ENCODE assay signal across 1 cellular context in genomic region chr17:56913867-56914640, GRCh38.
TF ChIP-seq lines count a peak whose summit lies in the region.

A gene with protein sequence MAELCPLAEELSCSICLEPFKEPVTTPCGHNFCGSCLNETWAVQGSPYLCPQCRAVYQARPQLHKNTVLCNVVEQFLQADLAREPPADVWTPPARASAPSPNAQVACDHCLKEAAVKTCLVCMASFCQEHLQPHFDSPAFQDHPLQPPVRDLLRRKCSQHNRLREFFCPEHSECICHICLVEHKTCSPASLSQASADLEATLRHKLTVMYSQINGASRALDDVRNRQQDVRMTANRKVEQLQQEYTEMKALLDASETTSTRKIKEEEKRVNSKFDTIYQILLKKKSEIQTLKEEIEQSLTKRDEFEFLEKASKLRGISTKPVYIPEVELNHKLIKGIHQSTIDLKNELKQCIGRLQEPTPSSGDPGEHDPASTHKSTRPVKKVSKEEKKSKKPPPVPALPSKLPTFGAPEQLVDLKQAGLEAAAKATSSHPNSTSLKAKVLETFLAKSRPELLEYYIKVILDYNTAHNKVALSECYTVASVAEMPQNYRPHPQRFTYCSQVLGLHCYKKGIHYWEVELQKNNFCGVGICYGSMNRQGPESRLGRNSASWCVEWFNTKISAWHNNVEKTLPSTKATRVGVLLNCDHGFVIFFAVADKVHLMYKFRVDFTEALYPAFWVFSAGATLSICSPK (minus strand): TSS chr17:56914049. CDS start chr17:56913988, 61 bp downstream.

TF ChIP-seq in K562, 482 proteins besides CTCF, POLR2A, EP300 and RAD21 (continued from another document and continues in another):
- no peak for TF ChIP-seq HNRNPH1 (optimal IDR thresholded peaks at IDR 0.05; ENCODE audit: low read depth, low read length)
- TF ChIP-seq BRD9 (IDR thresholded peaks at IDR 0.05; ENCODE audit: low read depth, partially characterized antibody): no peak
- no peak; the same call in 1 of the 2 replicates for TF ChIP-seq ZNF239 (CRISPR knock-in tag; IDR thresholded peaks at IDR 0.05)
- TF ChIP-seq TARDBP (IDR thresholded peaks at IDR 0.05): no peak
- peak; percentile 58; the same call in 1 of the 2 replicates for TF ChIP-seq XRCC5 (IDR thresholded peaks at IDR 0.05; ENCODE audit: low read depth, low read length)
- TF ChIP-seq ZNF174 (CRISPR knock-in tag; IDR thresholded peaks at IDR 0.05): no peak
- no peak for TF ChIP-seq PHTF2 (CRISPR knock-in tag; IDR thresholded peaks at IDR 0.05)
- TF ChIP-seq MAZ (CRISPR knock-in tag; conservative IDR thresholded peaks at IDR 0.05 in 1 of 2, IDR thresholded peaks at IDR 0.05 in 1 of 2): peak; percentile 86 to 93
- no peak for TF ChIP-seq ZNF408 (CRISPR knock-in tag; IDR thresholded peaks at IDR 0.05; ENCODE audit: low read depth)
- TF ChIP-seq ERF (CRISPR knock-in tag; IDR thresholded peaks at IDR 0.05): no peak
- TF ChIP-seq NCOR1 (IDR thresholded peaks at IDR 0.05): 0 out of 2 replicates have a peak, but pooled peaks have one; percentile 16
- no peak for TF ChIP-seq ADNP (tag; IDR thresholded peaks at IDR 0.05)
- TF ChIP-seq POU5F1 (IDR thresholded peaks at IDR 0.05; ENCODE audit: borderline replicate concordance, low read depth, low read length, partially characterized antibody): no peak
- no peak for TF ChIP-seq NR4A1 (CRISPR knock-in tag; IDR thresholded peaks at IDR 0.05)
- TF ChIP-seq NR4A1 (tag; IDR thresholded peaks at IDR 0.05): no peak
- TF ChIP-seq, protein P1, sequence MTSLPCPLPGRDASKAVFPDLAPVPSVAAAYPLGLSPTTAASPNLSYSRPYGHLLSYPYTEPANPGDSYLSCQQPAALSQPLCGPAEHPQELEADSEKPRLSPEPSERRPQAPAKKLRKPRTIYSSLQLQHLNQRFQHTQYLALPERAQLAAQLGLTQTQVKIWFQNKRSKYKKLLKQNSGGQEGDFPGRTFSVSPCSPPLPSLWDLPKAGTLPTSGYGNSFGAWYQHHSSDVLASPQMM (CRISPR knock-in tag; IDR thresholded peaks at IDR 0.05): no peak
- TF ChIP-seq KAT2B (IDR thresholded peaks at IDR 0.05; ENCODE audit: low read depth, low read length): no peak
- no peak for TF ChIP-seq ZNF778 (CRISPR knock-in tag; IDR thresholded peaks at IDR 0.05)
- no peak for TF ChIP-seq ZNF655 (CRISPR knock-in tag; IDR thresholded peaks at IDR 0.05)
- TF ChIP-seq ZNF76 (CRISPR knock-in tag; IDR thresholded peaks at IDR 0.05; ENCODE audit: borderline replicate concordance): no peak
- no peak for TF ChIP-seq ZKSCAN3 (CRISPR knock-in tag; IDR thresholded peaks at IDR 0.05)
- TF ChIP-seq NFIX (CRISPR knock-in tag; IDR thresholded peaks at IDR 0.05; ENCODE audit: low read depth): no peak
- TF ChIP-seq, protein P2, sequence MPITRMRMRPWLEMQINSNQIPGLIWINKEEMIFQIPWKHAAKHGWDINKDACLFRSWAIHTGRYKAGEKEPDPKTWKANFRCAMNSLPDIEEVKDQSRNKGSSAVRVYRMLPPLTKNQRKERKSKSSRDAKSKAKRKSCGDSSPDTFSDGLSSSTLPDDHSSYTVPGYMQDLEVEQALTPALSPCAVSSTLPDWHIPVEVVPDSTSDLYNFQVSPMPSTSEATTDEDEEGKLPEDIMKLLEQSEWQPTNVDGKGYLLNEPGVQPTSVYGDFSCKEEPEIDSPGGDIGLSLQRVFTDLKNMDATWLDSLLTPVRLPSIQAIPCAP (CRISPR knock-in tag; IDR thresholded peaks at IDR 0.05; ENCODE audit: borderline replicate concordance): no peak
- TF ChIP-seq CTCFL (IDR thresholded peaks at IDR 0.05; ENCODE audit: borderline replicate concordance, insufficient read depth, low read depth, low read length, poor library complexity, severe bottlenecking): no peak
- TF ChIP-seq TCFL5 (CRISPR knock-in tag; conservative IDR thresholded peaks at IDR 0.05): no peak
- no peak for TF ChIP-seq HMBOX1 (IDR thresholded peaks at IDR 0.05)
- TF ChIP-seq ZNF518B (CRISPR knock-in tag; IDR thresholded peaks at IDR 0.05): no peak
- TF ChIP-seq ELF4 (CRISPR knock-in tag; IDR thresholded peaks at IDR 0.05): 0 out of 2 replicates have a peak, but pooled peaks have one; percentile 32
- TF ChIP-seq ZNF134 (CRISPR knock-in tag; conservative IDR thresholded peaks at IDR 0.05): no peak
- peak; percentile 25 to 85 for TF ChIP-seq E2F6 (IDR thresholded peaks at IDR 0.05; ENCODE audit: borderline replicate concordance in 1 of 2, extremely low read depth in 1 of 2, insufficient read depth in 1 of 2, insufficient read length in 1 of 2, low read depth in 1 of 2, low read length in 1 of 2, poor library complexity in 1 of 2, severe bottlenecking in 1 of 2)
- TF ChIP-seq ZNF764 (CRISPR knock-in tag; IDR thresholded peaks at IDR 0.05; ENCODE audit: low read depth): no peak
- TF ChIP-seq MTA1 (IDR thresholded peaks at IDR 0.05; ENCODE audit: borderline replicate concordance): no peak
- TF ChIP-seq, protein P3, sequence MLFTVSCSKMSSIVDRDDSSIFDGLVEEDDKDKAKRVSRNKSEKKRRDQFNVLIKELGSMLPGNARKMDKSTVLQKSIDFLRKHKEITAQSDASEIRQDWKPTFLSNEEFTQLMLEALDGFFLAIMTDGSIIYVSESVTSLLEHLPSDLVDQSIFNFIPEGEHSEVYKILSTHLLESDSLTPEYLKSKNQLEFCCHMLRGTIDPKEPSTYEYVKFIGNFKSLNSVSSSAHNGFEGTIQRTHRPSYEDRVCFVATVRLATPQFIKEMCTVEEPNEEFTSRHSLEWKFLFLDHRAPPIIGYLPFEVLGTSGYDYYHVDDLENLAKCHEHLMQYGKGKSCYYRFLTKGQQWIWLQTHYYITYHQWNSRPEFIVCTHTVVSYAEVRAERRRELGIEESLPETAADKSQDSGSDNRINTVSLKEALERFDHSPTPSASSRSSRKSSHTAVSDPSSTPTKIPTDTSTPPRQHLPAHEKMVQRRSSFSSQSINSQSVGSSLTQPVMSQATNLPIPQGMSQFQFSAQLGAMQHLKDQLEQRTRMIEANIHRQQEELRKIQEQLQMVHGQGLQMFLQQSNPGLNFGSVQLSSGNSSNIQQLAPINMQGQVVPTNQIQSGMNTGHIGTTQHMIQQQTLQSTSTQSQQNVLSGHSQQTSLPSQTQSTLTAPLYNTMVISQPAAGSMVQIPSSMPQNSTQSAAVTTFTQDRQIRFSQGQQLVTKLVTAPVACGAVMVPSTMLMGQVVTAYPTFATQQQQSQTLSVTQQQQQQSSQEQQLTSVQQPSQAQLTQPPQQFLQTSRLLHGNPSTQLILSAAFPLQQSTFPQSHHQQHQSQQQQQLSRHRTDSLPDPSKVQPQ (CRISPR knock-in tag; IDR thresholded peaks at IDR 0.05; ENCODE audit: borderline replicate concordance): no peak
- TF ChIP-seq, protein P4, sequence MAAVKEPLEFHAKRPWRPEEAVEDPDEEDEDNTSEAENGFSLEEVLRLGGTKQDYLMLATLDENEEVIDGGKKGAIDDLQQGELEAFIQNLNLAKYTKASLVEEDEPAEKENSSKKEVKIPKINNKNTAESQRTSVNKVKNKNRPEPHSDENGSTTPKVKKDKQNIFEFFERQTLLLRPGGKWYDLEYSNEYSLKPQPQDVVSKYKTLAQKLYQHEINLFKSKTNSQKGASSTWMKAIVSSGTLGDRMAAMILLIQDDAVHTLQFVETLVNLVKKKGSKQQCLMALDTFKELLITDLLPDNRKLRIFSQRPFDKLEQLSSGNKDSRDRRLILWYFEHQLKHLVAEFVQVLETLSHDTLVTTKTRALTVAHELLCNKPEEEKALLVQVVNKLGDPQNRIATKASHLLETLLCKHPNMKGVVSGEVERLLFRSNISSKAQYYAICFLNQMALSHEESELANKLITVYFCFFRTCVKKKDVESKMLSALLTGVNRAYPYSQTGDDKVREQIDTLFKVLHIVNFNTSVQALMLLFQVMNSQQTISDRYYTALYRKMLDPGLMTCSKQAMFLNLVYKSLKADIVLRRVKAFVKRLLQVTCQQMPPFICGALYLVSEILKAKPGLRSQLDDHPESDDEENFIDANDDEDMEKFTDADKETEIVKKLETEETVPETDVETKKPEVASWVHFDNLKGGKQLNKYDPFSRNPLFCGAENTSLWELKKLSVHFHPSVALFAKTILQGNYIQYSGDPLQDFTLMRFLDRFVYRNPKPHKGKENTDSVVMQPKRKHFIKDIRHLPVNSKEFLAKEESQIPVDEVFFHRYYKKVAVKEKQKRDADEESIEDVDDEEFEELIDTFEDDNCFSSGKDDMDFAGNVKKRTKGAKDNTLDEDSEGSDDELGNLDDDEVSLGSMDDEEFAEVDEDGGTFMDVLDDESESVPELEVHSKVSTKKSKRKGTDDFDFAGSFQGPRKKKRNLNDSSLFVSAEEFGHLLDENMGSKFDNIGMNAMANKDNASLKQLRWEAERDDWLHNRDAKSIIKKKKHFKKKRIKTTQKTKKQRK (IDR thresholded peaks at IDR 0.05; ENCODE audit: borderline replicate concordance, low read depth, low read length): no peak
- 0 out of 2 replicates have a peak, but pooled peaks have one; percentile 41 for TF ChIP-seq EGR1 (conservative IDR thresholded peaks at IDR 0.05)
- no peak for TF ChIP-seq BRD4 (IDR thresholded peaks at IDR 0.05)
- no peak for TF ChIP-seq MEF2D (tag; conservative IDR thresholded peaks at IDR 0.05; ENCODE audit: low read depth)
- TF ChIP-seq NFYB (IDR thresholded peaks at IDR 0.05; ENCODE audit: extremely low read depth, insufficient read length): no peak
